In the genomic region with DNA sequence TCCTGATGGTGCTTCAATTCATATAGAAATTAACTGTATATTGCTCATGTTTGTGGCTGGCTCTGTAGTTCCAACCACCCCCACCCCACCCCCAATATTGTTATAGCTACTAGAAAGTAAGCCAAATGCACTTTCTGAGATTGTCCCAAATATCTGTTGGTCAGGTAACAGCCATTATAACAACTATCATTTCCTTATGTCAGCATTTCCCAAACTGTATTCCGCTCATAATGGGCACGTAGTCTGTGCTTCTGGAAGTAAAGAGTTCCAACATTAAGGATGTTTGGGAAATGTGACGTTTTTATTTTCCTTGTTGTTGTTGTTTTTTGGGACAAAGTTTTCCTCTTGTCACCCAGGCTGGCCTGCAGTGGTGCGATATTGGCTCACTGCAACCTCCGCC, we compare ENCODE assay signal across 25 cellular contexts. TPM values are rescaled to one million over a fixed set of nuclear protein-coding genes. Genes with fewer than 3 reads are reported as not detected.
DNase-seq lines count a peak whose midpoint lies in the region; ATAC-seq, FAIRE-seq and TF ChIP-seq lines count a peak whose summit lies in the region.
"Had no signal": no experiment of that assay in that cellular context is flagged by ENCODE, and none has a peak within 500 bp of the region (broad histone marks: within the 10 kb centered on the region; RNA-seq: fewer than 3 reads in every experiment).

No MANE protein-coding gene starts in this region.

- TF ChIP-seq RAD21 in A549 (conservative IDR thresholded peaks at IDR 0.05 in 1 of 2, IDR thresholded peaks at IDR 0.05 in 1 of 2): no peak

- TF ChIP-seq EP300 in A549 (IDR thresholded peaks at IDR 0.05): no peak

- CTCF ChIA-PET in A549 (lab: Yijun Ruan, JAX): interaction anchor here (1.0 kb wide), 1 partner anchor 1152 kb away, joined by 3 read pairs; no protein-coding TSS in a partner anchor

- H3K4me2 ChIP-seq in A549 (no peak overlapping the region), OCI-LY1 (ENCODE audit: low read length) (no peak overlapping the region)
- H3K4me2 ChIP-seq: BLaER1 had no signal

- H3K27ac ChIP-seq in 22Rv1 (peak overlapping the region; percentile 44), A549 (no peak overlapping the region), OCI-LY1 (ENCODE audit: low read depth, low read length, poor library complexity, severe bottlenecking) (peak overlapping the region; percentile 49), tibial artery (no peak overlapping the region)
- H3K27ac ChIP-seq: BLaER1 had no signal

- no peaks in the 10 kb centered on the region for H3K79me2 ChIP-seq in OCI-LY1 (ENCODE audit: insufficient read depth, low read length)

- no peaks in the 10 kb centered on the region for H3F3A ChIP-seq in OCI-LY1 (ENCODE audit: insufficient read depth, low read length)

- no peak for TF ChIP-seq POLR2A in A549 (IDR thresholded peaks at IDR 0.05; ENCODE audit: low read length)

- H3K36me3 ChIP-seq in OCI-LY1 (ENCODE audit: insufficient read depth, low read length) (no peaks in the 10 kb centered on the region), tibial artery (no peaks in the 10 kb centered on the region)
- H3K36me3 ChIP-seq: BE2C, BLaER1 had no signal

- H3K27me3 ChIP-seq in OCI-LY1 (ENCODE audit: insufficient read depth, low read length) (no peaks in the 10 kb centered on the region), tibial artery (no peaks in the 10 kb centered on the region)
- H3K27me3 ChIP-seq: BE2C, BLaER1 had no signal

- no peaks in the 10 kb centered on the region for H3K9me2 ChIP-seq in OCI-LY1 (ENCODE audit: low read depth, low read length)

- H3K9me3 ChIP-seq in A549: no peaks in the 10 kb centered on the region
- no peaks in the 10 kb centered on the region for H3K9me3 ChIP-seq in OCI-LY1 (ENCODE audit: low read length)
- no peaks in the 10 kb centered on the region for H3K9me3 ChIP-seq in tibial artery
- H3K9me3 ChIP-seq: BE2C had no signal

- DNase-seq in A549 (ENCODE audit: low read depth in 1 of 2, low spot score in 1 of 2) (no peak), RPMI8226 (peak; percentile 1), middle frontal gyrus (ENCODE audit: extremely low spot score, low spot score) (no peak), tibial artery (no peak), HTR-8/SVneo (ENCODE audit: insufficient read length, low spot score) (no peak)
- DNase-seq: ACHN; BE2C; C1 segment of cervical spinal cord; CD4-positive, alpha-beta memory T cell; CD4-positive, CD25-positive, alpha-beta regulatory T cell; CD8-positive, alpha-beta memory T cell; COR-L47; DMS 273 treated with DMSO at 0.1 percent for 48 hours; DMS153; DMS79; DND-41; EL; GDM1 had no signal

- H3K4me3 ChIP-seq in A549 (no peak overlapping the region), OCI-LY1 (ENCODE audit: low read depth, low read length, poor library complexity, severe bottlenecking) (no peak overlapping the region), tibial artery (no peak overlapping the region)
- H3K4me3 ChIP-seq: BLaER1, GM12878 had no signal

- no peaks in the 10 kb centered on the region for H4K20me1 ChIP-seq in OCI-LY1 (ENCODE audit: insufficient read depth, low read length)
- H4K20me1 ChIP-seq: BLaER1 had no signal

- FAIRE-seq in A549 (lab: Jason Lieb, UNC) (no peak), HTR-8/SVneo (lab: Jason Lieb, UNC) (no peak)
- FAIRE-seq: GM12878, GM12892, GM18507 had no signal

- H2AFZ ChIP-seq in OCI-LY1 (ENCODE audit: low read length): peak overlapping the region; percentile 52; the same call in 1 of the 2 replicates

- TF ChIP-seq CTCF in 22Rv1 (IDR thresholded peaks at IDR 0.05) (no peak), A549 (IDR thresholded peaks at IDR 0.05) (no peak), OCI-LY1 (IDR thresholded peaks at IDR 0.05; ENCODE audit: low read length) (no peak), tibial artery (IDR thresholded peaks at IDR 0.05) (no peak)

- H3K4me1 ChIP-seq in A549 (peaks cover 14% of the 10 kb centered on the region), OCI-LY1 (ENCODE audit: insufficient read depth, low read length, severe bottlenecking) (peaks cover 44% of the 10 kb centered on the region), tibial artery (peaks cover 0 to 11% (median 0%) of the 10 kb centered on the region in 4 donors)
- H3K4me1 ChIP-seq: BE2C, BLaER1 had no signal

- POLR2A ChIA-PET in A549 (lab: Yijun Ruan, JAX): no interaction called here

- WGBS in A549 (ENCODE audit: missing lambda C conversion rate): 92% methylated on average over 5 of the region's 5 CpGs

- intact Hi-C loops in tibial artery (cut with DNase I; ENCODE audit: low total_unique reads): no loop called here

- ATAC-seq in A549 (no peak), HG02623 (IDR thresholded peaks at IDR 0.05; ENCODE audit: unreplicated experiment) (no peak)
- ATAC-seq: GM12878 had no signal

- no peak overlapping the region; the same call in 1 of the 2 replicates for H3K9ac ChIP-seq in OCI-LY1 (ENCODE audit: low read length)
- H3K9ac ChIP-seq: BLaER1 had no signal

TF ChIP-seq in A549, 52 proteins besides CTCF, POLR2A, EP300 and RAD21:
- TF ChIP-seq HDAC2 (IDR thresholded peaks at IDR 0.05) (no peak), CEBPB (IDR thresholded peaks at IDR 0.05) (no peak), USF2 (IDR thresholded peaks at IDR 0.05) (no peak), TFCP2L1 (CRISPR knock-in tag; IDR thresholded peaks at IDR 0.05) (no peak), MAFK (IDR thresholded peaks at IDR 0.05; ENCODE audit: partially characterized antibody) (peak; percentile 40)
TF ChIP-seq in A549: peak in this region for 1.

RNA-seq across cellular contexts. Expression of gene TBL1XR1, which starts 12.2 kb away (rescaled TPM):
- polyA plus RNA-seq in A549 (2011; rRNA removed) (106 and 125 TPM in 2 replicates), A549 (2017; fragmentation: RNase III; extraction: RNeasy Plus Mini Kit Qiagen cat#74134 plus additional on column Dnase treatment) (30.9 to 41.4 TPM (median 40.6 TPM) in 3 replicates)
- polyA plus RNA-seq in A549 (2012; cell fraction: cytosol; rRNA removed): 13.1 and 15.8 TPM in 2 replicates
- 6.9 and 11.2 TPM in 2 replicates for polyA plus RNA-seq in A549 (2012; cell fraction: nucleus; rRNA removed)
- polyA minus RNA-seq in A549 (2011; rRNA and poly(A)+ RNA removed): 298 and 417 TPM in 2 replicates

Comparison
In these comparisons a context has a peak if more than half of its experiments do, and no peak if none do; other contexts are left out.
1. H3K27ac ChIP-seq: peak in 22Rv1 (single experiment) and OCI-LY1 (single experiment); none in A549 (0 of 2) and tibial artery (0 of 2).